In genomic region chr17:38604479-38605229, GRCh38 we compare ENCODE assay signal across 8 cellular contexts. TPM values are rescaled to one million over a fixed set of nuclear protein-coding genes. Genes with fewer than 3 reads are reported as not detected.
DNase-seq lines count a peak whose midpoint lies in the region; ATAC-seq, FAIRE-seq and TF ChIP-seq lines count a peak whose summit lies in the region.

No MANE protein-coding gene starts in this region.

- TF ChIP-seq POLR2A in breast epithelium (IDR thresholded peaks at IDR 0.05) (no peak), H54 (IDR thresholded peaks at IDR 0.05; ENCODE audit: low read depth, low read length) (no peak)

- H3K9me3 ChIP-seq in breast epithelium, result no peaks in the 10 kb centered on the region

- H3K36me3 ChIP-seq in breast epithelium, result no peaks in the 10 kb centered on the region

- H3K4me1 ChIP-seq in breast epithelium, result peaks cover 0 to 20% of the 10 kb centered on the region in 2 donors

- intact Hi-C loops in breast epithelium (cut with DNase I; ENCODE audit: low total_unique reads), result no loop called here

- no peak overlapping the region for H3K27ac ChIP-seq in breast epithelium

- H3K4me3 ChIP-seq in breast epithelium, result peak overlapping the region in 2 of 3 donors; percentile 63 to 83

- no peak for FAIRE-seq in H54 (lab: Jason Lieb, UNC)

- DNase-seq in NCI-H69 (lab: John Stamatoyannopoulos, UW), result peak; percentile 47
- no peak for DNase-seq in breast epithelium (ENCODE audit: low spot score in 2 of 2)
- peak; percentile 72 for DNase-seq in pons (ENCODE audit: low spot score)
- no peak for DNase-seq in inferior parietal cortex (ENCODE audit: extremely low spot score)
- DNase-seq in H54 (ENCODE audit: insufficient read length, low spot score), result no peak

- ATAC-seq in GM18511 (IDR thresholded peaks at IDR 0.05; ENCODE audit: unreplicated experiment), result no peak
- no peak for ATAC-seq in GM18873 (IDR thresholded peaks at IDR 0.05; ENCODE audit: low FRiP score, unreplicated experiment)

- TF ChIP-seq CTCF in GM12874 (IDR thresholded peaks at IDR 0.05; ENCODE audit: insufficient read depth, low read depth, low read length) (peak; percentile 25; the same call in 1 of the 2 replicates), breast epithelium (IDR thresholded peaks at IDR 0.05) (no peak)

- peaks cover 0 to 24% of the 10 kb centered on the region in 2 donors for H3K27me3 ChIP-seq in breast epithelium

RNA-seq across cellular contexts. Expression of gene SRCIN1, which starts 1.1 kb away (rescaled TPM):
- total RNA-seq in breast epithelium, result 10 to 100 TPM in 1 of 3 donors, 1 to 10 TPM in 2; 4.2 to 10.8 (median 8.8) TPM

Comparison
In these comparisons a context has a peak if more than half of its experiments do, and no peak if none do; other contexts are left out.
1. DNase-seq: peak in NCI-H69 (single experiment) and pons (single experiment); none in breast epithelium (0 of 2), inferior parietal cortex (single experiment) and H54 (single experiment).